Comparison of ENCODE assay signal across 25 cellular contexts in the genomic region with DNA sequence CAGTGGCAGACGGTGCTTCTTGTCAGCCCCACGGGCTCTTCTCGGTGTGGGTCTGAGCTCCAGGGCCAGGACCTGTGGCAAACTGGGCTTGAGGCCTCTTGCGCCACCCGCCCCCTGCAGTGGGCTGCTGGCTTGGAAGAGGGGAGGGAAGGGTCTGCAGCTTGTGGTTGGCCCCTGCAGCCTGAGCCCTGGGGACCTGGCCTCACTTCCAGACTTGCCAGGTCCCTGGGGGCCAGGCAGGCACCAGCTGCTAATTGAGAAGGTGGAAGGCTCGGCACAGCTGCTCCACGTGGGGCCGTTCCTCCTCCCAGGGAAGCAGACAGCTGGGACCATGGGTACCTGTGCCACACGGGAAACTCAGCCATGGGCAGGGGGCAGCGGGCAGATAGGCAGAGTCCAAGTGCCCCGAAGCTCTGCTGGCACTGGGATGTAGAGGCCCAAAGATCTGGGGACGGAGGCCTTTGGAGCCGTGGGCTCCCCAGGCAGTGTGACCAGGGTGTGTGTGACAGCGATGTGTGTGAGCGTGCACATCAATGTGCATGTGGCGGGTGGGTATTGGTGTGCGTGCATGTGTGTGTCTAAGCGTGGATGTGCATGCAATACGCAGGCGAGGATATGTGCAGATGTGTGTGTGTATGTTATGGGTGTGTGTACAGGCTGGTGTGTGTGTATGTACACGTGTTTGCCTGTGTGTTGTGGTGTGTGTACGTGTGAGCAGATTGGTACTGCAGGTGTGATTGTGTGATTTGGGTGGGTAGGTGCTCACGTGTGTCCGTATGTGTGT. TPM values are rescaled to one million over a fixed set of nuclear protein-coding genes. Genes with fewer than 3 reads are reported as not detected.
A peak's percentile ranks its signal among the peaks of the same experiment; 100 is the strongest.
DNase-seq lines count a peak whose midpoint lies in the region; TF ChIP-seq lines count a peak whose summit lies in the region.
"Had no signal": no experiment of that assay in that cellular context is flagged by ENCODE, and none has a peak within 500 bp of the region (broad histone marks: within the 10 kb centered on the region; RNA-seq: fewer than 3 reads in every experiment).

No MANE protein-coding gene starts in this region.

- H3K27ac ChIP-seq in dorsolateral prefrontal cortex, result no peak overlapping the region
- H3K27ac ChIP-seq: left ventricle myocardium inferior, pancreas, right atrium auricular region, stomach had no signal

- peaks cover 10% of the 10 kb centered on the region for H3K4me1 Mint-ChIP-seq in neural crest cell

- no peaks in the 10 kb centered on the region for H3K36me3 Mint-ChIP-seq in neural crest cell (ENCODE audit: low read depth)
- H3K36me3 Mint-ChIP-seq: mesothelial cell of epicardium, natural killer cell, T-cell, type B pancreatic cell had no signal

- DNase-seq in NCI-H345 (lab: John Stamatoyannopoulos, UW), result peak; percentile 48
- DNase-seq in NCI-H345 treated with DMSO at 0.1 percent for 48 hours (lab: John Stamatoyannopoulos, UW; ENCODE audit: unreplicated experiment), result no peak
- DNase-seq in DMS79 treated with DMSO at 0.1 percent for 48 hours (lab: John Stamatoyannopoulos, UW), result peak; percentile 29
- peak; percentile 73 to 82 for DNase-seq in NCI-H524 (lab: John Stamatoyannopoulos, UW)
- DNase-seq in neural crest cell (ENCODE audit: low read depth, low spot score), result no peak
- no peak for DNase-seq in dorsolateral prefrontal cortex
- DNase-seq in kidney glomerular epithelial cell (lab: John Stamatoyannopoulos, UW), result no peak
- DNase-seq in DMS53 (lab: John Stamatoyannopoulos, UW), result no peak
- DNase-seq: activated CD4-positive, CD25-positive, alpha-beta regulatory T cell treated with anti-CD3 and anti-CD28 coated beads, Interleukin-2, amount 50 U/mL, for 72 hours; activated T-cell treated with anti-CD3 and anti-CD28 coated beads, Interleukin-2, amount 50 U/mL, for 1 hour; amygdala; Caco-2; KBM-7; left ventricle myocardium inferior; natural killer cell; NCI-H2029; OCI-M1; pancreas; stomach; T-cell had no signal

- peaks cover 11% of the 10 kb centered on the region for H3K27me3 Mint-ChIP-seq in neural crest cell (ENCODE audit: low read depth)

- no peaks in the 10 kb centered on the region for H3K9me3 Mint-ChIP-seq in neural crest cell
- H3K9me3 Mint-ChIP-seq: mesothelial cell of epicardium, natural killer cell, T-cell, type B pancreatic cell had no signal

- H3K27ac Mint-ChIP-seq in neural crest cell (ENCODE audit: unreplicated experiment), result peak overlapping the region; percentile 50
- H3K27ac Mint-ChIP-seq: mesothelial cell of epicardium, natural killer cell, T-cell, type B pancreatic cell had no signal

- intact Hi-C loops in dorsolateral prefrontal cortex (cut with DNase I), result no loop called here

- no peak overlapping the region for H3K4me3 Mint-ChIP-seq in neural crest cell
- H3K4me3 Mint-ChIP-seq: mesothelial cell of epicardium, natural killer cell, T-cell, type B pancreatic cell had no signal

- TF ChIP-seq CTCF in neural crest cell (conservative IDR thresholded peaks at IDR 0.05), result no peak
- TF ChIP-seq CTCF in dorsolateral prefrontal cortex (IDR thresholded peaks at IDR 0.05 in 54 of 56, conservative IDR thresholded peaks at IDR 0.05 in 2 of 56; ENCODE audit: low read depth in 1 of 56, partially characterized antibody in 56 of 56), result no peak

- peaks cover 0 to 5% (median 0%) of the 10 kb centered on the region in 45 donors for H3K27me3 ChIP-seq in dorsolateral prefrontal cortex
- H3K27me3 ChIP-seq: pancreas, right atrium auricular region had no signal

- no peak overlapping the region for H3K4me3 ChIP-seq in dorsolateral prefrontal cortex
- H3K4me3 ChIP-seq: HAP-1, left ventricle myocardium inferior, pancreas, right atrium auricular region, stomach had no signal

RNA-seq across cellular contexts. Expression of a gene that starts 39.3 kb away (rescaled TPM):
- total RNA-seq in neural crest cell, result 1.5 and 2.1 TPM in 2 replicates
- under 1 TPM in 65 of 120 experiments, not detected in 55; 0.10 to 0.85 (median 0.25) TPM for total RNA-seq in dorsolateral prefrontal cortex
- total RNA-seq: dermis microvascular lymphatic vessel endothelial cell had no signal

RNA-seq across cellular contexts. Expression of a gene that starts 41.7 kb away (rescaled TPM):
- total RNA-seq in neural crest cell, result 26.0 and 28.9 TPM in 2 replicates
- total RNA-seq in dorsolateral prefrontal cortex, result 10 to 100 TPM; 13.3 to 33.0 (median 22.0) TPM

Comparison
In these comparisons a context has a peak if more than half of its experiments do, and no peak if none do; other contexts are left out.
1. DNase-seq: peak in NCI-H345 (single experiment), DMS79 treated with DMSO at 0.1 percent for 48 hours (single experiment) and NCI-H524 (2 of 2); none in NCI-H345 treated with DMSO at 0.1 percent for 48 hours (single experiment), neural crest cell (single experiment), dorsolateral prefrontal cortex (0 of 10), kidney glomerular epithelial cell (single experiment) and DMS53 (single experiment).